Comparison of ENCODE assay signal across 8 cellular contexts in the genomic region with DNA sequence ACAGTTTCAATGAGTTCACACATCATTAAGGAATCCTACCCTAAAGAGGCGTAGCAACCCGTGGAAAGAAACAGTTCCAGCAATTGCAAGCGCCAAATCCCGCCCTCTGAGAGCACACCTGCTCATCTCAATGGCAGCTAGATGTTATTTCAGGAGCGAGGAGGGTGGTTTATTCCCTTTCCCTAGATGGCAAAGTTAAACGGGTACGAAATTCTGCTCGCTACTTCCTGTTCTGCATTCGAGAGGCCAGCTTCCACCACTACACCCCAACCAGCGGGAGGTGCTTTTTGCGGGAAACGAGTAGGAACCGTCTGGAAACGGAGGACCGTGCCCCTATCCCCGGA. TPM values are rescaled to one million over a fixed set of nuclear protein-coding genes. Genes with fewer than 3 reads are reported as not detected.
A peak's percentile ranks its signal among the peaks of the same experiment; 100 is the strongest.
DNase-seq lines count a peak whose midpoint lies in the region; ATAC-seq, FAIRE-seq and TF ChIP-seq lines count a peak whose summit lies in the region.

No MANE protein-coding gene starts in this region.

- peaks cover 29% of the 10 kb centered on the region for H3K4me1 ChIP-seq in CD8-positive, alpha-beta memory T cell (ENCODE audit: insufficient read depth, low read length)
- H3K4me1 ChIP-seq in HUES64 (ENCODE audit: insufficient read depth, low read length), result no peaks in the 10 kb centered on the region
- H3K4me1 ChIP-seq in right lobe of liver, result peaks cover 0 to 28% (median 12%) of the 10 kb centered on the region in 4 donors
- H3K4me1 ChIP-seq in thoracic aorta (ENCODE audit: control insufficient read depth in 1 of 2, low read depth in 2 of 2), result peaks cover 23 to 29% of the 10 kb centered on the region in 2 donors

- H3K27me3 ChIP-seq in CD8-positive, alpha-beta memory T cell (ENCODE audit: insufficient read depth, low read length, poor library complexity, severe bottlenecking), result no peaks in the 10 kb centered on the region
- H3K27me3 ChIP-seq in HUES64 (ENCODE audit: insufficient read depth, low read length), result peaks cover 18% of the 10 kb centered on the region
- no peaks in the 10 kb centered on the region for H3K27me3 ChIP-seq in right lobe of liver
- no peaks in the 10 kb centered on the region for H3K27me3 ChIP-seq in thoracic aorta (replicated peaks; ENCODE audit: insufficient read depth)

- peaks cover 0 to 24% (median 0%) of the 10 kb centered on the region in 3 donors for H3K36me3 Mint-ChIP-seq in CD8-positive, alpha-beta memory T cell

- H3K4me3 Mint-ChIP-seq in CD8-positive, alpha-beta memory T cell, result peak overlapping the region; percentile 97 to 99 (median 97)

- H3K9ac ChIP-seq in HUES64 (ENCODE audit: low read depth, low read length), result peak overlapping the region; percentile 82

- H3K27ac Mint-ChIP-seq in CD8-positive, alpha-beta memory T cell, result peak overlapping the region; percentile 96 to 98 (median 97)

- H3K27ac ChIP-seq in CD8-positive, alpha-beta memory T cell (ENCODE audit: low read depth, low read length), result peak overlapping the region; percentile 86
- H3K27ac ChIP-seq in HUES64 (ENCODE audit: low read depth, low read length) (peak overlapping the region; percentile 65), right lobe of liver (peak overlapping the region; percentile 78 to 80 (median 79)), thoracic aorta (peak overlapping the region; percentile 93 to 97)

- H3K9me3 ChIP-seq in CD8-positive, alpha-beta memory T cell (ENCODE audit: low read length), result no peaks in the 10 kb centered on the region
- H3K9me3 ChIP-seq in HUES64 (ENCODE audit: insufficient read depth, low read depth, low read length), result peaks cover 7% of the 10 kb centered on the region; the same call in 1 of the 2 replicates
- no peaks in the 10 kb centered on the region for H3K9me3 ChIP-seq in right lobe of liver
- no peaks in the 10 kb centered on the region for H3K9me3 ChIP-seq in thoracic aorta

- DNase-seq in CD8-positive, alpha-beta memory T cell, result peak in 1 of 5 donors; percentile 19
- DNase-seq in GM19239 (ENCODE audit: insufficient read length, low spot score) (peak; percentile 18), RKO (ENCODE audit: low spot score) (peak; percentile 87), cerebellar cortex (ENCODE audit: low spot score) (peak; percentile 62), right lobe of liver (peak in 2 of 3 donors; percentile 50 to 66), thoracic aorta (ENCODE audit: low spot score) (no peak), globus pallidus (ENCODE audit: low spot score) (no peak)

- H3K9me3 Mint-ChIP-seq in CD8-positive, alpha-beta memory T cell, result no peaks in the 10 kb centered on the region

- TF ChIP-seq CTCF in right lobe of liver (IDR thresholded peaks at IDR 0.05), result no peak
- no peak for TF ChIP-seq CTCF in thoracic aorta (IDR thresholded peaks at IDR 0.05)

- peak; percentile 34 to 60 (median 54) for ATAC-seq in right lobe of liver
- no peak for ATAC-seq in thoracic aorta (ENCODE audit: insufficient number of reproducible peaks, low FRiP score, low read depth)

- H3K27me3 Mint-ChIP-seq in CD8-positive, alpha-beta memory T cell, result peaks cover 0 to 3% of the 10 kb centered on the region in 2 donors

- POLR2A ChIA-PET in CD8-positive, alpha-beta memory T cell (lab: Charles Lee), result interaction anchor here (1.0 to 4.3 kb wide), 3 partner anchors 32 to 242 kb away, joined by 4 to 39 read pairs (median 4); partner anchors contain the start of genes ARPC3, FAM216A, GPN3 and PPP1CC

- CTCF ChIA-PET in CD8-positive, alpha-beta memory T cell (lab: Charles Lee), result interaction anchor here (1.8 to 5.5 kb wide), 3 partner anchors 33 to 100 kb away, joined by 8 to 27 read pairs (median 20); partner anchors contain the start of genes ARPC3, FAM216A and GPN3

- WGBS in HUES64, result 1% methylated on average over 16 of the region's 16 CpGs
- WGBS in right lobe of liver (ENCODE audit: insufficient coverage, low coverage, low lambda C conversion rate, missing lambda C conversion rate), result 0% methylated on average over 9 of the region's 16 CpGs

- peaks cover 36 to 50% (median 45%) of the 10 kb centered on the region in 3 donors for H3K4me1 Mint-ChIP-seq in CD8-positive, alpha-beta memory T cell

- FAIRE-seq in GM19239 (lab: Jason Lieb, UNC), result peak; percentile 81

- H3K36me3 ChIP-seq in CD8-positive, alpha-beta memory T cell (ENCODE audit: insufficient read depth, low read length), result no peaks in the 10 kb centered on the region
- H3K36me3 ChIP-seq in HUES64 (ENCODE audit: insufficient read depth, low read length), result peaks cover 19% of the 10 kb centered on the region
- H3K36me3 ChIP-seq in right lobe of liver, result peaks cover 0 to under 1% (median 0%) of the 10 kb centered on the region in 4 donors
- H3K36me3 ChIP-seq in thoracic aorta, result peaks cover 5% of the 10 kb centered on the region

- intact Hi-C loops in right lobe of liver (cut with DNase I), result loop anchor here in 1 of 2 donors (10.0 kb wide), 1 partner anchor 103 kb away; no protein-coding TSS in a partner anchor

- H3K4me3 ChIP-seq in CD8-positive, alpha-beta memory T cell (ENCODE audit: low read length), result peak overlapping the region; percentile 92
- H3K4me3 ChIP-seq in HUES64 (ENCODE audit: low read length), result peak overlapping the region; percentile 94
- peak overlapping the region; percentile 83 to 97 (median 95) for H3K4me3 ChIP-seq in right lobe of liver
- H3K4me3 ChIP-seq in thoracic aorta, result peak overlapping the region; percentile 97

- TF ChIP-seq POLR2A in right lobe of liver (IDR thresholded peaks at IDR 0.05), result no peak

RNA-seq across cellular contexts. Expression of gene VPS29, which starts 0.6 kb away (rescaled TPM):
- total RNA-seq in CD8-positive, alpha-beta memory T cell, result 10 to 100 TPM; 86.4 to 88.3 TPM
- polyA plus RNA-seq in CD8-positive, alpha-beta memory T cell, result 150 TPM
- polyA plus RNA-seq in HUES64 (2013, experiment 1 of 2), result 66.0 TPM
- polyA plus RNA-seq in HUES64 (2013, experiment 2 of 2), result 65.4 TPM
- total RNA-seq in right lobe of liver, result 10 to 100 TPM; 37.9 to 61.2 (median 51.1) TPM
- 10 to 100 TPM; 77.7 to 82.6 TPM for total RNA-seq in thoracic aorta

RNA-seq across cellular contexts. Expression of gene RAD9B, which starts 0.8 kb away (rescaled TPM):
- total RNA-seq in CD8-positive, alpha-beta memory T cell, result 1 to 10 TPM in 1 of 2 experiments, under 1 TPM in 1; 0.74 to 1.9 TPM
- 0.52 TPM for polyA plus RNA-seq in CD8-positive, alpha-beta memory T cell
- polyA plus RNA-seq in HUES64 (2013, experiment 1 of 2), result 0.30 TPM
- 0.25 TPM for polyA plus RNA-seq in HUES64 (2013, experiment 2 of 2)
- total RNA-seq in right lobe of liver (under 1 TPM in 5 of 6 experiments, not detected in 1; 0.37 to 0.58 (median 0.51) TPM), thoracic aorta (under 1 TPM in 1 of 2 donors, not detected in 1; 0.21 TPM)

RNA-seq across cellular contexts. Expression of gene FAM216A, which starts 32.7 kb away (rescaled TPM):
- 10 to 100 TPM; 43.2 to 44.0 TPM for total RNA-seq in CD8-positive, alpha-beta memory T cell
- 9.8 TPM for polyA plus RNA-seq in CD8-positive, alpha-beta memory T cell
- 19.1 TPM for polyA plus RNA-seq in HUES64 (2013, experiment 1 of 2)
- 22.4 TPM for polyA plus RNA-seq in HUES64 (2013, experiment 2 of 2)
- 1 to 10 TPM; 1.1 to 9.9 (median 3.1) TPM for total RNA-seq in right lobe of liver
- 10 to 100 TPM in 1 of 2 donors, 1 to 10 TPM in 1; 3.7 to 12.6 TPM for total RNA-seq in thoracic aorta

RNA-seq across cellular contexts. Expression of gene GPN3, which starts 33.3 kb away (rescaled TPM):
- total RNA-seq in CD8-positive, alpha-beta memory T cell, result 10 to 100 TPM; 59.4 TPM
- 33.9 TPM for polyA plus RNA-seq in CD8-positive, alpha-beta memory T cell
- polyA plus RNA-seq in HUES64 (2013, experiment 1 of 2), result 40.2 TPM
- 41.1 TPM for polyA plus RNA-seq in HUES64 (2013, experiment 2 of 2)
- 10 to 100 TPM in 5 of 6 experiments, 1 to 10 TPM in 1; 8.0 to 20.7 (median 13.9) TPM for total RNA-seq in right lobe of liver
- total RNA-seq in thoracic aorta, result 10 to 100 TPM; 12.5 to 12.9 TPM

RNA-seq across cellular contexts. Expression of gene ARPC3, which starts 51.2 kb away (rescaled TPM):
- total RNA-seq in CD8-positive, alpha-beta memory T cell, result 100 to 1,000 TPM; 266 to 293 TPM
- 800 TPM for polyA plus RNA-seq in CD8-positive, alpha-beta memory T cell
- polyA plus RNA-seq in HUES64 (2013, experiment 1 of 2), result 250 TPM
- 255 TPM for polyA plus RNA-seq in HUES64 (2013, experiment 2 of 2)
- total RNA-seq in right lobe of liver, result 100 to 1,000 TPM in 3 of 6 experiments, 10 to 100 TPM in 3; 65.4 to 291 (median 101) TPM
- total RNA-seq in thoracic aorta, result 100 to 1,000 TPM; 152 to 247 TPM

Comparison
In these comparisons a context has a peak if more than half of its experiments do, and no peak if none do; other contexts are left out.
1. DNase-seq: peak in GM19239 (single experiment), RKO (single experiment), cerebellar cortex (single experiment) and right lobe of liver (2 of 3); none in thoracic aorta (single experiment) and globus pallidus (single experiment).
2. Peak in every context shown above with its lines, with median percentiles within 50 percentile points of each other: H3K27ac ChIP-seq and H3K4me3 ChIP-seq.